8 cellular contexts compared by ENCODE assay signal in genomic region chr13:49792550-49793324, GRCh38. TPM values are rescaled to one million over a fixed set of nuclear protein-coding genes. Genes with fewer than 3 reads are reported as not detected.
DNase-seq lines count a peak whose midpoint lies in the region; ATAC-seq, FAIRE-seq and TF ChIP-seq lines count a peak whose summit lies in the region.

Gene KPNA3, minus strand, starts transcription at chr13:49792682. Its CDS starts 176 bp downstream, at chr13:49792506.

- peak within 1 kb of the TSS; percentile 98 for H2AFZ ChIP-seq in smooth muscle cell (ENCODE audit: low read depth)

- H3K79me2 ChIP-seq in smooth muscle cell (ENCODE audit: low read depth) = peaks cover 39% of the 10 kb centered on the region

- H3K9ac ChIP-seq in smooth muscle cell (ENCODE audit: low read depth) = peak within 1 kb of the TSS; percentile 77

- TF ChIP-seq CTCF in AG09309 (IDR thresholded peaks at IDR 0.05; ENCODE audit: control insufficient read depth, insufficient read depth, low read depth, low read length, missing control alignments) (no peak), WI38 (IDR thresholded peaks at IDR 0.05; ENCODE audit: low read depth, low read length) (no peak), bronchial epithelial cell (IDR thresholded peaks at IDR 0.05; ENCODE audit: insufficient read depth, low read length, severe bottlenecking) (peak; percentile 19), smooth muscle cell (IDR thresholded peaks at IDR 0.05; ENCODE audit: borderline replicate concordance, insufficient read depth, poor library complexity, severe bottlenecking) (no peak)

- ATAC-seq in GM18909 (IDR thresholded peaks at IDR 0.05; ENCODE audit: poor library complexity, unreplicated experiment) = peak; percentile 90
- ATAC-seq in HG03175 (IDR thresholded peaks at IDR 0.05; ENCODE audit: unreplicated experiment) = peak; percentile 86

- peaks cover 41% of the 10 kb centered on the region for H4K20me1 ChIP-seq in smooth muscle cell (ENCODE audit: low read depth)

- DNase-seq in AG09309 (ENCODE audit: low read depth) (peak; percentile 84), NCI-H2227 treated with DMSO at 0.1 percent for 48 hours (lab: John Stamatoyannopoulos, UW) (peak; percentile 95), bronchial epithelial cell (ENCODE audit: low read depth) (peak; percentile 88), iPS-NIHi11 (ENCODE audit: low spot score) (peak; percentile 93), smooth muscle cell (lab: John Stamatoyannopoulos, UW; ENCODE audit: unreplicated experiment) (peak; percentile 97)

- H3K27ac ChIP-seq in smooth muscle cell (ENCODE audit: low read depth) = peak within 1 kb of the TSS; percentile 90

- H3K36me3 ChIP-seq in bronchial epithelial cell (ENCODE audit: control insufficient read depth, insufficient read depth, low read length) (no peaks in the 10 kb centered on the region), smooth muscle cell (ENCODE audit: low read depth) (no peaks in the 10 kb centered on the region)

- no peak for FAIRE-seq in bronchial epithelial cell (lab: Jason Lieb, UNC)

- peak within 1 kb of the TSS; percentile 87 for H3K4me2 ChIP-seq in smooth muscle cell

- no peaks in the 10 kb centered on the region for H3F3A ChIP-seq in smooth muscle cell (ENCODE audit: low read depth)

- H3K4me3 ChIP-seq in AG09309 (ENCODE audit: control insufficient read depth, low read depth, low read length) = peak within 1 kb of the TSS; percentile 74
- H3K4me3 ChIP-seq in WI38 (ENCODE audit: low read depth, low read length) = peak within 1 kb of the TSS; percentile 86
- peak within 1 kb of the TSS; percentile 83 for H3K4me3 ChIP-seq in bronchial epithelial cell (ENCODE audit: low read depth, low read length)
- H3K4me3 ChIP-seq in smooth muscle cell = peak within 1 kb of the TSS; percentile 61

- WGBS in smooth muscle cell (ENCODE audit: low lambda C conversion rate) = under 1% methylated on average over 51 of the region's 71 CpGs

- peaks cover 8% of the 10 kb centered on the region for H3K4me1 ChIP-seq in smooth muscle cell (ENCODE audit: low read depth)

- no peaks in the 10 kb centered on the region for H3K9me3 ChIP-seq in smooth muscle cell (replicated peaks; ENCODE audit: low read depth)

- H3K27me3 ChIP-seq in bronchial epithelial cell (ENCODE audit: control insufficient read depth, insufficient read depth, low read length) (no peaks in the 10 kb centered on the region), smooth muscle cell (ENCODE audit: low read depth) (no peaks in the 10 kb centered on the region)

RNA-seq across cellular contexts. Expression of gene KPNA3, which starts in this region (rescaled TPM):
- total RNA-seq in bronchial epithelial cell (25.9 and 26.9 TPM in 2 replicates), smooth muscle cell (36.2 and 38.9 TPM in 2 replicates)
- 19.0 and 22.7 TPM in 2 replicates for polyA plus RNA-seq in smooth muscle cell

Comparison
In these comparisons a context has a peak if more than half of its experiments do, and no peak if none do; other contexts are left out.
1. Peak in every context shown above with its lines: DNase-seq, ATAC-seq, H3K4me3 ChIP-seq and H3K27ac ChIP-seq.